2 cellular contexts compared by ENCODE assay signal in genomic region chr2:62364786-62365185, GRCh38.
TF ChIP-seq lines count a peak whose summit lies in the region.

No MANE protein-coding gene starts in this region.

TF ChIP-seq in GM23338, 12 proteins besides CTCF, POLR2A, EP300 and RAD21 (continued from another document):
- TF ChIP-seq, protein P1, sequence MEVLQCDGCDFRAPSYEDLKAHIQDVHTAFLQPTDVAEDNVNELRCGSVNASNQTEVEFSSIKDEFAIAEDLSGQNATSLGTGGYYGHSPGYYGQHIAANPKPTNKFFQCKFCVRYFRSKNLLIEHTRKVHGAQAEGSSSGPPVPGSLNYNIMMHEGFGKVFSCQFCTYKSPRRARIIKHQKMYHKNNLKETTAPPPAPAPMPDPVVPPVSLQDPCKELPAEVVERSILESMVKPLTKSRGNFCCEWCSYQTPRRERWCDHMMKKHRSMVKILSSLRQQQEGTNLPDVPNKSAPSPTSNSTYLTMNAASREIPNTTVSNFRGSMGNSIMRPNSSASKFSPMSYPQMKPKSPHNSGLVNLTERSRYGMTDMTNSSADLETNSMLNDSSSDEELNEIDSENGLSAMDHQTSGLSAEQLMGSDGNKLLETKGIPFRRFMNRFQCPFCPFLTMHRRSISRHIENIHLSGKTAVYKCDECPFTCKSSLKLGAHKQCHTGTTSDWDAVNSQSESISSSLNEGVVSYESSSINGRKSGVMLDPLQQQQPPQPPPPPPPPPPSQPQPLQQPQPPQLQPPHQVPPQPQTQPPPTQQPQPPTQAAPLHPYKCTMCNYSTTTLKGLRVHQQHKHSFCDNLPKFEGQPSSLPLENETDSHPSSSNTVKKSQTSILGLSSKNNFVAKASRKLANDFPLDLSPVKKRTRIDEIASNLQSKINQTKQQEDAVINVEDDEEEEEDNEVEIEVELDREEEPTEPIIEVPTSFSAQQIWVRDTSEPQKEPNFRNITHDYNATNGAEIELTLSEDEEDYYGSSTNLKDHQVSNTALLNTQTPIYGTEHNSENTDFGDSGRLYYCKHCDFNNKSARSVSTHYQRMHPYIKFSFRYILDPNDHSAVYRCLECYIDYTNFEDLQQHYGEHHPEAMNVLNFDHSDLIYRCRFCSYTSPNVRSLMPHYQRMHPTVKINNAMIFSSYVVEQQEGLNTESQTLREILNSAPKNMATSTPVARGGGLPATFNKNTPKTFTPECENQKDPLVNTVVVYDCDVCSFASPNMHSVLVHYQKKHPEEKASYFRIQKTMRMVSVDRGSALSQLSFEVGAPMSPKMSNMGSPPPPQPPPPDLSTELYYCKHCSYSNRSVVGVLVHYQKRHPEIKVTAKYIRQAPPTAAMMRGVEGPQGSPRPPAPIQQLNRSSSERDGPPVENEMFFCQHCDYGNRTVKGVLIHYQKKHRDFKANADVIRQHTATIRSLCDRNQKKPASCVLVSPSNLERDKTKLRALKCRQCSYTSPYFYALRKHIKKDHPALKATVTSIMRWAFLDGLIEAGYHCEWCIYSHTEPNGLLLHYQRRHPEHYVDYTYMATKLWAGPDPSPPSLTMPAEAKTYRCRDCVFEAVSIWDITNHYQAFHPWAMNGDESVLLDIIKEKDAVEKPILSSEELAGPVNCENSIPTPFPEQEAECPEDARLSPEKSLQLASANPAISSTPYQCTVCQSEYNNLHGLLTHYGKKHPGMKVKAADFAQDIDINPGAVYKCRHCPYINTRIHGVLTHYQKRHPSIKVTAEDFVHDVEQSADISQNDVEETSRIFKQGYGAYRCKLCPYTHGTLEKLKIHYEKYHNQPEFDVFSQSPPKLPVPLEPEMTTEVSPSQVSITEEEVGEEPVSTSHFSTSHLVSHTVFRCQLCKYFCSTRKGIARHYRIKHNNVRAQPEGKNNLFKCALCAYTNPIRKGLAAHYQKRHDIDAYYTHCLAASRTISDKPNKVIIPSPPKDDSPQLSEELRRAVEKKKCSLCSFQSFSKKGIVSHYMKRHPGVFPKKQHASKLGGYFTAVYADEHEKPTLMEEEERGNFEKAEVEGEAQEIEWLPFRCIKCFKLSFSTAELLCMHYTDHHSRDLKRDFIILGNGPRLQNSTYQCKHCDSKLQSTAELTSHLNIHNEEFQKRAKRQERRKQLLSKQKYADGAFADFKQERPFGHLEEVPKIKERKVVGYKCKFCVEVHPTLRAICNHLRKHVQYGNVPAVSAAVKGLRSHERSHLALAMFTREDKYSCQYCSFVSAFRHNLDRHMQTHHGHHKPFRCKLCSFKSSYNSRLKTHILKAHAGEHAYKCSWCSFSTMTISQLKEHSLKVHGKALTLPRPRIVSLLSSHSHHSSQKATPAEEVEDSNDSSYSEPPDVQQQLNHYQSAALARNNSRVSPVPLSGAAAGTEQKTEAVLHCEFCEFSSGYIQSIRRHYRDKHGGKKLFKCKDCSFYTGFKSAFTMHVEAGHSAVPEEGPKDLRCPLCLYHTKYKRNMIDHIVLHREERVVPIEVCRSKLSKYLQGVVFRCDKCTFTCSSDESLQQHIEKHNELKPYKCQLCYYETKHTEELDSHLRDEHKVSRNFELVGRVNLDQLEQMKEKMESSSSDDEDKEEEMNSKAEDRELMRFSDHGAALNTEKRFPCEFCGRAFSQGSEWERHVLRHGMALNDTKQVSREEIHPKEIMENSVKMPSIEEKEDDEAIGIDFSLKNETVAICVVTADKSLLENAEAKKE (CRISPR knock-in tag; IDR thresholded peaks at IDR 0.05) = no peak
- TF ChIP-seq ETS1 (IDR thresholded peaks at IDR 0.05) (no peak), EZH2phosphoT487 (IDR thresholded peaks at IDR 0.05; ENCODE audit: unreplicated experiment) (no peak)
TF ChIP-seq in GM23338: peak in this region for 0.

TF ChIP-seq in H1, 55 proteins besides CTCF, POLR2A, EP300 and RAD21 (continued from another document):
- TF ChIP-seq, protein P2, sequence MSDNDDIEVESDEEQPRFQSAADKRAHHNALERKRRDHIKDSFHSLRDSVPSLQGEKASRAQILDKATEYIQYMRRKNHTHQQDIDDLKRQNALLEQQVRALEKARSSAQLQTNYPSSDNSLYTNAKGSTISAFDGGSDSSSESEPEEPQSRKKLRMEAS (IDR thresholded peaks at IDR 0.05) = no peak
- TF ChIP-seq POU5F1 (IDR thresholded peaks at IDR 0.05; ENCODE audit: low read depth, low read length) = no peak
- TF ChIP-seq SIRT6 (IDR thresholded peaks at IDR 0.05; ENCODE audit: low read length) = no peak
- TF ChIP-seq, protein P3, sequence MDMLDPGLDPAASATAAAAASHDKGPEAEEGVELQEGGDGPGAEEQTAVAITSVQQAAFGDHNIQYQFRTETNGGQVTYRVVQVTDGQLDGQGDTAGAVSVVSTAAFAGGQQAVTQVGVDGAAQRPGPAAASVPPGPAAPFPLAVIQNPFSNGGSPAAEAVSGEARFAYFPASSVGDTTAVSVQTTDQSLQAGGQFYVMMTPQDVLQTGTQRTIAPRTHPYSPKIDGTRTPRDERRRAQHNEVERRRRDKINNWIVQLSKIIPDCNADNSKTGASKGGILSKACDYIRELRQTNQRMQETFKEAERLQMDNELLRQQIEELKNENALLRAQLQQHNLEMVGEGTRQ (IDR thresholded peaks at IDR 0.05; ENCODE audit: low read length) = no peak
- no peak for TF ChIP-seq TAF7 (optimal IDR thresholded peaks at IDR 0.05; ENCODE audit: borderline replicate concordance, low read depth, low read length)
- no peak for TF ChIP-seq CREB1 (IDR thresholded peaks at IDR 0.05)
- TF ChIP-seq GABPA (IDR thresholded peaks at IDR 0.05; ENCODE audit: borderline replicate concordance, insufficient read depth, low read length) = no peak
